10 cellular contexts compared by ENCODE assay signal in genomic region chr15:90957791-90958190, GRCh38. TPM values are rescaled to one million over a fixed set of nuclear protein-coding genes. Genes with fewer than 3 reads are reported as not detected.
DNase-seq lines count a peak whose midpoint lies in the region; ATAC-seq lines count a peak whose summit lies in the region.
"Had no signal": no experiment of that assay in that cellular context is flagged by ENCODE, and none has a peak within 500 bp of the region (broad histone marks: within the 10 kb centered on the region; RNA-seq: fewer than 3 reads in every experiment).

No MANE protein-coding gene starts in this region.

- no peaks in the 10 kb centered on the region for H3K27me3 Mint-ChIP-seq in T-helper 1 cell treated with Interleukin-12 subunit alpha and Interleukin-12 subunit beta and Interleukin-4 antibody, amounts not matched to agents 30 μg/mL and 1 μg/mL, for 36 hours (ENCODE audit: low read depth)
- no peaks in the 10 kb centered on the region for H3K27me3 Mint-ChIP-seq in activated T-helper 1 cell treated with anti-CD3 and anti-CD28 coated beads, Interleukin-12 subunit alpha, Interleukin-12 subunit beta, Interleukin-2, Interleukin-4 antibody, amounts not matched to agents 30 ng/mL and 10 ng/mL and 1 ng/mL, durations not matched to agents 14 hours and 24 hours and 36 hours (ENCODE audit: insufficient read depth)
- H3K27me3 Mint-ChIP-seq in stimulated activated memory B cell treated with anti-CD40 and anti-IgM and Interleukin-4, amounts not matched to agents 10 μg/mL and 1 μg/mL and 100 μg/mL, for 72 hours: no peaks in the 10 kb centered on the region

- intact Hi-C loops in activated T-helper 1 cell treated with anti-CD3 and anti-CD28 coated beads, Interleukin-12 subunit alpha, Interleukin-12 subunit beta, Interleukin-2, Interleukin-4 antibody, amounts not matched to agents 30 ng/mL and 10 ng/mL and 1 ng/mL, durations not matched to agents 14 hours and 24 hours and 36 hours (cut with micrococcal nuclease): loop anchor here (10.0 kb wide), 1 partner anchor 1623 kb away; the partner anchor contains the start of gene POLG

- H3K9me3 Mint-ChIP-seq in T-helper 1 cell treated with Interleukin-12 subunit alpha and Interleukin-12 subunit beta and Interleukin-4 antibody, amounts not matched to agents 30 μg/mL and 1 μg/mL, for 36 hours: no peaks in the 10 kb centered on the region
- no peaks in the 10 kb centered on the region for H3K9me3 Mint-ChIP-seq in activated T-helper 1 cell treated with anti-CD3 and anti-CD28 coated beads, Interleukin-12 subunit alpha, Interleukin-12 subunit beta, Interleukin-2, Interleukin-4 antibody, amounts not matched to agents 30 ng/mL and 10 ng/mL and 1 ng/mL, durations not matched to agents 14 hours and 24 hours and 36 hours
- no peaks in the 10 kb centered on the region for H3K9me3 Mint-ChIP-seq in stimulated activated memory B cell treated with anti-CD40 and anti-IgM and Interleukin-4, amounts not matched to agents 10 μg/mL and 1 μg/mL and 100 μg/mL, for 72 hours

- H3K4me3 ChIP-seq in iPS-15b (ENCODE audit: low read depth, low read length): peak overlapping the region; percentile 82

- ATAC-seq in stimulated activated memory B cell treated with anti-CD40 and anti-IgM and Interleukin-4, amounts not matched to agents 10 μg/mL and 1 μg/mL and 100 μg/mL, for 72 hours: no peak

- DNase-seq in T-helper 1 cell: no peak
- DNase-seq in activated T-helper 1 cell treated with anti-CD3 and anti-CD28 coated beads, Interleukin-12 subunit alpha, Interleukin-12 subunit beta, Interleukin-2, Interleukin-4 antibody, amounts not matched to agents 30 ng/mL and 10 ng/mL and 1 ng/mL, durations not matched to agents 14 hours and 24 hours and 36 hours (ENCODE audit: low spot score): no peak
- no peak for DNase-seq in NCI-H510A treated with DMSO at 0.1 percent for 48 hours (lab: John Stamatoyannopoulos, UW)
- no peak for DNase-seq in SW480 (ENCODE audit: low spot score)
- no peak for DNase-seq in stimulated activated CD4-positive, alpha-beta T cell treated with anti-CD3 and anti-CD28 coated beads, Interleukin-4, amount 100 ng/mL, for 4 hours
- DNase-seq: NCI-H748 treated with DMSO at 0.1 percent for 48 hours; stimulated activated CD4-positive, alpha-beta T cell treated with anti-CD3 and anti-CD28 coated beads, Interleukin-4, amount 100 ng/mL, for 1 hour had no signal

- H3K27ac Mint-ChIP-seq in T-helper 1 cell treated with Interleukin-12 subunit alpha and Interleukin-12 subunit beta and Interleukin-4 antibody, amounts not matched to agents 30 μg/mL and 1 μg/mL, for 36 hours: no peak overlapping the region
- H3K27ac Mint-ChIP-seq in activated T-helper 1 cell treated with anti-CD3 and anti-CD28 coated beads, Interleukin-12 subunit alpha, Interleukin-12 subunit beta, Interleukin-2, Interleukin-4 antibody, amounts not matched to agents 30 ng/mL and 10 ng/mL and 1 ng/mL, durations not matched to agents 14 hours and 24 hours and 36 hours: peak overlapping the region; percentile 48
- H3K27ac Mint-ChIP-seq in stimulated activated memory B cell treated with anti-CD40 and anti-IgM and Interleukin-4, amounts not matched to agents 10 μg/mL and 1 μg/mL and 100 μg/mL, for 72 hours: no peak overlapping the region

- peaks cover 24% of the 10 kb centered on the region for H3K36me3 ChIP-seq in iPS-15b (ENCODE audit: control insufficient read depth, insufficient read depth, low read length)

- no peaks in the 10 kb centered on the region for H3K27me3 ChIP-seq in iPS-15b (ENCODE audit: control insufficient read depth, insufficient read depth, low read length)

- no peaks in the 10 kb centered on the region for H3K9me3 ChIP-seq in iPS-15b (ENCODE audit: control insufficient read depth, insufficient read depth, low read length)

- H3K4me3 Mint-ChIP-seq in T-helper 1 cell treated with Interleukin-12 subunit alpha and Interleukin-12 subunit beta and Interleukin-4 antibody, amounts not matched to agents 30 μg/mL and 1 μg/mL, for 36 hours: peak overlapping the region; percentile 67
- peak overlapping the region; percentile 78 for H3K4me3 Mint-ChIP-seq in activated T-helper 1 cell treated with anti-CD3 and anti-CD28 coated beads, Interleukin-12 subunit alpha, Interleukin-12 subunit beta, Interleukin-2, Interleukin-4 antibody, amounts not matched to agents 30 ng/mL and 10 ng/mL and 1 ng/mL, durations not matched to agents 14 hours and 24 hours and 36 hours
- peak overlapping the region; percentile 66 for H3K4me3 Mint-ChIP-seq in stimulated activated memory B cell treated with anti-CD40 and anti-IgM and Interleukin-4, amounts not matched to agents 10 μg/mL and 1 μg/mL and 100 μg/mL, for 72 hours

- H3K4me1 Mint-ChIP-seq in T-helper 1 cell treated with Interleukin-12 subunit alpha and Interleukin-12 subunit beta and Interleukin-4 antibody, amounts not matched to agents 30 μg/mL and 1 μg/mL, for 36 hours (ENCODE audit: low read depth): peaks cover 20% of the 10 kb centered on the region
- peaks cover 24% of the 10 kb centered on the region for H3K4me1 Mint-ChIP-seq in activated T-helper 1 cell treated with anti-CD3 and anti-CD28 coated beads, Interleukin-12 subunit alpha, Interleukin-12 subunit beta, Interleukin-2, Interleukin-4 antibody, amounts not matched to agents 30 ng/mL and 10 ng/mL and 1 ng/mL, durations not matched to agents 14 hours and 24 hours and 36 hours (ENCODE audit: low read depth)
- H3K4me1 Mint-ChIP-seq in stimulated activated memory B cell treated with anti-CD40 and anti-IgM and Interleukin-4, amounts not matched to agents 10 μg/mL and 1 μg/mL and 100 μg/mL, for 72 hours: peaks cover 25% of the 10 kb centered on the region

- no peaks in the 10 kb centered on the region for H3K4me1 ChIP-seq in iPS-15b (ENCODE audit: control insufficient read depth, insufficient read depth, low read length)

- H3K9ac ChIP-seq in iPS-15b (ENCODE audit: low read depth, low read length): no peak overlapping the region

- peaks cover 19% of the 10 kb centered on the region for H3K36me3 Mint-ChIP-seq in T-helper 1 cell treated with Interleukin-12 subunit alpha and Interleukin-12 subunit beta and Interleukin-4 antibody, amounts not matched to agents 30 μg/mL and 1 μg/mL, for 36 hours (ENCODE audit: low read depth)
- H3K36me3 Mint-ChIP-seq in activated T-helper 1 cell treated with anti-CD3 and anti-CD28 coated beads, Interleukin-12 subunit alpha, Interleukin-12 subunit beta, Interleukin-2, Interleukin-4 antibody, amounts not matched to agents 30 ng/mL and 10 ng/mL and 1 ng/mL, durations not matched to agents 14 hours and 24 hours and 36 hours (ENCODE audit: low read depth): peaks cover 34% of the 10 kb centered on the region
- H3K36me3 Mint-ChIP-seq in stimulated activated memory B cell treated with anti-CD40 and anti-IgM and Interleukin-4, amounts not matched to agents 10 μg/mL and 1 μg/mL and 100 μg/mL, for 72 hours: peaks cover 38% of the 10 kb centered on the region

RNA-seq across cellular contexts. Expression of gene RCCD1, which starts 3.1 kb away (rescaled TPM):
- total RNA-seq in activated T-helper 1 cell treated with anti-CD3 and anti-CD28 coated beads, Interleukin-12 subunit alpha, Interleukin-12 subunit beta, Interleukin-2, Interleukin-4 antibody, amounts not matched to agents 30 ng/mL and 10 ng/mL and 1 ng/mL, durations not matched to agents 14 hours and 24 hours and 36 hours: 26.4 and 27.2 TPM in 2 replicates

RNA-seq across cellular contexts. Expression of gene UNC45A, which starts 22.7 kb away (rescaled TPM):
- 60.5 and 68.6 TPM in 2 replicates for total RNA-seq in activated T-helper 1 cell treated with anti-CD3 and anti-CD28 coated beads, Interleukin-12 subunit alpha, Interleukin-12 subunit beta, Interleukin-2, Interleukin-4 antibody, amounts not matched to agents 30 ng/mL and 10 ng/mL and 1 ng/mL, durations not matched to agents 14 hours and 24 hours and 36 hours

RNA-seq across cellular contexts. Expression of gene HDDC3, which starts 25.4 kb away (rescaled TPM):
- total RNA-seq in activated T-helper 1 cell treated with anti-CD3 and anti-CD28 coated beads, Interleukin-12 subunit alpha, Interleukin-12 subunit beta, Interleukin-2, Interleukin-4 antibody, amounts not matched to agents 30 ng/mL and 10 ng/mL and 1 ng/mL, durations not matched to agents 14 hours and 24 hours and 36 hours: 38.8 and 39.0 TPM in 2 replicates

RNA-seq across cellular contexts. Expression of gene PRC1, which starts 36.5 kb away (rescaled TPM):
- 78.4 and 86.0 TPM in 2 replicates for total RNA-seq in activated T-helper 1 cell treated with anti-CD3 and anti-CD28 coated beads, Interleukin-12 subunit alpha, Interleukin-12 subunit beta, Interleukin-2, Interleukin-4 antibody, amounts not matched to agents 30 ng/mL and 10 ng/mL and 1 ng/mL, durations not matched to agents 14 hours and 24 hours and 36 hours

RNA-seq across cellular contexts. Expression of gene MAN2A2, which starts 54.7 kb away (rescaled TPM):
- total RNA-seq in activated T-helper 1 cell treated with anti-CD3 and anti-CD28 coated beads, Interleukin-12 subunit alpha, Interleukin-12 subunit beta, Interleukin-2, Interleukin-4 antibody, amounts not matched to agents 30 ng/mL and 10 ng/mL and 1 ng/mL, durations not matched to agents 14 hours and 24 hours and 36 hours: 228 and 239 TPM in 2 replicates
